In genomic region chr3:118641608-118642007, GRCh38 we compare ENCODE assay signal across 1 cellular context.
TF ChIP-seq lines count a peak whose summit lies in the region.

No MANE protein-coding gene starts in this region.

TF ChIP-seq in GM23338, 12 proteins besides CTCF, POLR2A, EP300 and RAD21 (continued from another document):
- TF ChIP-seq ZNF462 (CRISPR knock-in tag; IDR thresholded peaks at IDR 0.05) = no peak
- TF ChIP-seq EZH2phosphoT487 (IDR thresholded peaks at IDR 0.05; ENCODE audit: unreplicated experiment) = no peak
- TF ChIP-seq ZNF331 (CRISPR knock-in tag; IDR thresholded peaks at IDR 0.05; ENCODE audit: low read depth) = no peak
- no peak for TF ChIP-seq POLR2AphosphoS5 (IDR thresholded peaks at IDR 0.05; ENCODE audit: low read depth)
- no peak for TF ChIP-seq JUNB (IDR thresholded peaks at IDR 0.05; ENCODE audit: unreplicated experiment)
